ENCODE assay signal across 8 cellular contexts in the genomic region with DNA sequence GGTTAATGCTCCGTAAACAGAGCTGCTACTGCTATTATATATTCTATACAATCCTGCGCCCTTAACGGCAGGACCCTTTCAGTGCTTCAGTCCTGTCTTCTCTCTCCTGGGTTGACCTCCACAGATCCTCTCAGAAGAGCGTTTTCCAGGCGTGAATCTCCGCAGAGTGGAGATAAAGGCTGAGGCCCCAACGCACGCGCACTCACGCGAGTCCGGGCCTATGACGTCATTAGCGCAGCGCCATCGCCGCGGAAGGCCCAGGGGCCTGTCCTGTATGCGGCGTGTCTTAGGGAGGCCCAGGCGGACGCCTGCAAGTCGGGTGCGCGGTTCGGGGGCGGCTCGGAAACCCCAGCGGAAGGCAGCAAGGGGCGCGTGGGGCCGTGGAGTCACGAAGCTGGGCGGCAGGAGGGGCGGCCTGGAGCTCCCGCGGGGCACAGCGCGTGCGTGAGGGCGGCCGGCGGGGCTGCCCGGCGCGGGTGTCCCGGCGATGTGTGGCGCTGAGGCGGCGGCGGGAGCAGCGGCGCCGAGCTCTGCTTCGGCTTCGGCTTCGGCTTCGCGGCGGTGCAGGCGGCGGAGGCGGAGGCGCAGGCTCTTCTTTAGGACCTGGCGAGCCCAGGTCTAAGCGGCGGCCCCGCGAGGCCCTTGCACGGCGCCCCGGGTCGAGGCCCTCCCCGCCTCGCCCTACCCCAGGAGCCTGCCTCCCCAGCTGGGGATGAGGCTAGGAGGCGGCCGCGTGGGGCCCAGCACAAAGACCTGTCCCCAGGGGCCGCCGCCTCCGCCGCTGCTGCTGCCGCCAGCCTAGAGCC. TPM values are rescaled to one million over a fixed set of nuclear protein-coding genes. Genes with fewer than 3 reads are reported as not detected.
DNase-seq lines count a peak whose midpoint lies in the region; ATAC-seq and TF ChIP-seq lines count a peak whose summit lies in the region.

A gene with protein sequence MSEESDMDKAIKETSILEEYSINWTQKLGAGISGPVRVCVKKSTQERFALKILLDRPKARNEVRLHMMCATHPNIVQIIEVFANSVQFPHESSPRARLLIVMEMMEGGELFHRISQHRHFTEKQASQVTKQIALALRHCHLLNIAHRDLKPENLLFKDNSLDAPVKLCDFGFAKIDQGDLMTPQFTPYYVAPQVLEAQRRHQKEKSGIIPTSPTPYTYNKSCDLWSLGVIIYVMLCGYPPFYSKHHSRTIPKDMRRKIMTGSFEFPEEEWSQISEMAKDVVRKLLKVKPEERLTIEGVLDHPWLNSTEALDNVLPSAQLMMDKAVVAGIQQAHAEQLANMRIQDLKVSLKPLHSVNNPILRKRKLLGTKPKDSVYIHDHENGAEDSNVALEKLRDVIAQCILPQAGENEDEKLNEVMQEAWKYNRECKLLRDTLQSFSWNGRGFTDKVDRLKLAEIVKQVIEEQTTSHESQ (plus strand): TSS at position 479 of the 806 bp plus-strand sequence. CDS start 506 bp downstream, outside the sequence.

- peak; percentile 97 for DNase-seq in Daoy (ENCODE audit: low read depth)
- DNase-seq in GM23338 (ENCODE audit: low spot score), result peak; percentile 96
- peak; percentile 93 for DNase-seq in LHCN-M2 (ENCODE audit: low read depth)
- peak; percentile 90 for DNase-seq in RPMI7951 (ENCODE audit: low read depth)
- peak; percentile 95 for DNase-seq in activated T-helper 1 cell treated with anti-CD3 and anti-CD28 coated beads, Interleukin-12 subunit alpha, Interleukin-12 subunit beta, Interleukin-2, Interleukin-4 antibody, amounts not matched to agents 30 ng/mL and 10 ng/mL and 1 ng/mL, durations not matched to agents 14 hours and 24 hours and 36 hours (ENCODE audit: low spot score)
- peak; percentile 94 for DNase-seq in fibroblast of gingiva (ENCODE audit: low read depth)
- peak; percentile 98 for DNase-seq in naive B cell
- DNase-seq in stimulated activated effector memory CD8-positive, alpha-beta T cell treated with anti-CD3 and anti-CD28 coated beads, Interleukin-12 subunit alpha, Interleukin-12 subunit beta, amount 100 ng/mL, for 72 hours (ENCODE audit: low spot score in 2 of 2), result peak; percentile 99 to 100

- H3K4me3 Mint-ChIP-seq in GM23338 (peak within 1 kb of the TSS; percentile 100), naive B cell (peak within 1 kb of the TSS; percentile 94 to 99 (median 98))
- H3K4me3 Mint-ChIP-seq in activated T-helper 1 cell treated with anti-CD3 and anti-CD28 coated beads, Interleukin-12 subunit alpha, Interleukin-12 subunit beta, Interleukin-2, Interleukin-4 antibody, amounts not matched to agents 30 ng/mL and 10 ng/mL and 1 ng/mL, durations not matched to agents 14 hours and 24 hours and 36 hours, result peak within 1 kb of the TSS; percentile 98
- H3K4me3 Mint-ChIP-seq in stimulated activated effector memory CD8-positive, alpha-beta T cell treated with anti-CD3 and anti-CD28 coated beads, Interleukin-12 subunit alpha, Interleukin-12 subunit beta, amount 100 ng/mL, for 72 hours, result peak within 1 kb of the TSS; percentile 81

- peaks cover 30% of the 10 kb centered on the region for H4K20me1 ChIP-seq in GM23338 (replicated peaks; ENCODE audit: insufficient read depth)

- no peak for TF ChIP-seq CTCF in GM23338 (conservative IDR thresholded peaks at IDR 0.05; ENCODE audit: low read depth in 2 of 2)

- H3K27ac ChIP-seq in GM23338 (ENCODE audit: low read depth), result peak within 1 kb of the TSS; percentile 95

- H3K27ac Mint-ChIP-seq in GM23338 (peak within 1 kb of the TSS; percentile 100), naive B cell (peak within 1 kb of the TSS; percentile 99)
- H3K27ac Mint-ChIP-seq in activated T-helper 1 cell treated with anti-CD3 and anti-CD28 coated beads, Interleukin-12 subunit alpha, Interleukin-12 subunit beta, Interleukin-2, Interleukin-4 antibody, amounts not matched to agents 30 ng/mL and 10 ng/mL and 1 ng/mL, durations not matched to agents 14 hours and 24 hours and 36 hours, result peak within 1 kb of the TSS; percentile 99
- peak within 1 kb of the TSS; percentile 98 for H3K27ac Mint-ChIP-seq in stimulated activated effector memory CD8-positive, alpha-beta T cell treated with anti-CD3 and anti-CD28 coated beads, Interleukin-12 subunit alpha, Interleukin-12 subunit beta, amount 100 ng/mL, for 72 hours

- H3K36me3 ChIP-seq in GM23338 (ENCODE audit: insufficient read depth), result peaks cover 10% of the 10 kb centered on the region

- H3K4me1 ChIP-seq in GM23338 (ENCODE audit: insufficient read depth), result peaks cover 20% of the 10 kb centered on the region

- H3K9me2 ChIP-seq in GM23338 (ENCODE audit: insufficient read depth), result no peaks in the 10 kb centered on the region

- H2AFZ ChIP-seq in GM23338, result peak within 1 kb of the TSS; percentile 78; the same call in 1 of the 2 replicates

- H3F3A ChIP-seq in GM23338 (replicated peaks; ENCODE audit: low read depth), result peaks cover 22% of the 10 kb centered on the region

- no peaks in the 10 kb centered on the region for H3K27me3 ChIP-seq in GM23338 (ENCODE audit: insufficient read depth)

- H3K36me3 Mint-ChIP-seq in GM23338 (ENCODE audit: low read depth), result peaks cover 48% of the 10 kb centered on the region
- H3K36me3 Mint-ChIP-seq in activated T-helper 1 cell treated with anti-CD3 and anti-CD28 coated beads, Interleukin-12 subunit alpha, Interleukin-12 subunit beta, Interleukin-2, Interleukin-4 antibody, amounts not matched to agents 30 ng/mL and 10 ng/mL and 1 ng/mL, durations not matched to agents 14 hours and 24 hours and 36 hours (ENCODE audit: low read depth), result peaks cover 43% of the 10 kb centered on the region
- peaks cover 0 to 6% of the 10 kb centered on the region in 2 donors for H3K36me3 Mint-ChIP-seq in naive B cell
- H3K36me3 Mint-ChIP-seq in stimulated activated effector memory CD8-positive, alpha-beta T cell treated with anti-CD3 and anti-CD28 coated beads, Interleukin-12 subunit alpha, Interleukin-12 subunit beta, amount 100 ng/mL, for 72 hours, result peaks cover 62% of the 10 kb centered on the region

- peak within 1 kb of the TSS; percentile 98 for H3K4me2 ChIP-seq in GM23338

- H3K27me3 Mint-ChIP-seq in GM23338 (ENCODE audit: insufficient read depth, low read depth, poor library complexity) (peaks cover 22% of the 10 kb centered on the region), naive B cell (no peaks in the 10 kb centered on the region)
- H3K27me3 Mint-ChIP-seq in activated T-helper 1 cell treated with anti-CD3 and anti-CD28 coated beads, Interleukin-12 subunit alpha, Interleukin-12 subunit beta, Interleukin-2, Interleukin-4 antibody, amounts not matched to agents 30 ng/mL and 10 ng/mL and 1 ng/mL, durations not matched to agents 14 hours and 24 hours and 36 hours (ENCODE audit: insufficient read depth), result no peaks in the 10 kb centered on the region

- H3K79me2 ChIP-seq in GM23338 (replicated peaks; ENCODE audit: insufficient read depth), result peaks cover 75% of the 10 kb centered on the region

- peak; percentile 87 for ATAC-seq in GM23338
- peak; percentile 86 to 87 for ATAC-seq in naive B cell (ENCODE audit: low read depth in 2 of 2)
- peak; percentile 94 for ATAC-seq in stimulated activated effector memory CD8-positive, alpha-beta T cell treated with anti-CD3 and anti-CD28 coated beads, Interleukin-12 subunit alpha, Interleukin-12 subunit beta, amount 100 ng/mL, for 72 hours

- intact Hi-C loops in activated T-helper 1 cell treated with anti-CD3 and anti-CD28 coated beads, Interleukin-12 subunit alpha, Interleukin-12 subunit beta, Interleukin-2, Interleukin-4 antibody, amounts not matched to agents 30 ng/mL and 10 ng/mL and 1 ng/mL, durations not matched to agents 14 hours and 24 hours and 36 hours (cut with micrococcal nuclease), result loop anchor here (1.0 to 5.0 kb wide), 8 partner anchors 151 to 1490 kb away; partner anchors contain the start of genes ACAD10, ATXN2, ERP29 and HECTD4

- H3K9me3 Mint-ChIP-seq in GM23338 (no peaks in the 10 kb centered on the region), naive B cell (no peaks in the 10 kb centered on the region)
- H3K9me3 Mint-ChIP-seq in activated T-helper 1 cell treated with anti-CD3 and anti-CD28 coated beads, Interleukin-12 subunit alpha, Interleukin-12 subunit beta, Interleukin-2, Interleukin-4 antibody, amounts not matched to agents 30 ng/mL and 10 ng/mL and 1 ng/mL, durations not matched to agents 14 hours and 24 hours and 36 hours, result no peaks in the 10 kb centered on the region
- no peaks in the 10 kb centered on the region for H3K9me3 Mint-ChIP-seq in stimulated activated effector memory CD8-positive, alpha-beta T cell treated with anti-CD3 and anti-CD28 coated beads, Interleukin-12 subunit alpha, Interleukin-12 subunit beta, amount 100 ng/mL, for 72 hours

- peak within 1 kb of the TSS; percentile 91 for H3K4me3 ChIP-seq in GM23338

- H3K4me1 Mint-ChIP-seq in GM23338 (peaks cover 22% of the 10 kb centered on the region), naive B cell (peaks cover 32 to 56% (median 34%) of the 10 kb centered on the region in 3 donors)
- peaks cover 49% of the 10 kb centered on the region for H3K4me1 Mint-ChIP-seq in activated T-helper 1 cell treated with anti-CD3 and anti-CD28 coated beads, Interleukin-12 subunit alpha, Interleukin-12 subunit beta, Interleukin-2, Interleukin-4 antibody, amounts not matched to agents 30 ng/mL and 10 ng/mL and 1 ng/mL, durations not matched to agents 14 hours and 24 hours and 36 hours (ENCODE audit: low read depth)
- H3K4me1 Mint-ChIP-seq in stimulated activated effector memory CD8-positive, alpha-beta T cell treated with anti-CD3 and anti-CD28 coated beads, Interleukin-12 subunit alpha, Interleukin-12 subunit beta, amount 100 ng/mL, for 72 hours, result peaks cover 37% of the 10 kb centered on the region

TF ChIP-seq in GM23338, 12 proteins besides CTCF, POLR2A, EP300 and RAD21 (continues in another document):
- TF ChIP-seq, protein P1, sequence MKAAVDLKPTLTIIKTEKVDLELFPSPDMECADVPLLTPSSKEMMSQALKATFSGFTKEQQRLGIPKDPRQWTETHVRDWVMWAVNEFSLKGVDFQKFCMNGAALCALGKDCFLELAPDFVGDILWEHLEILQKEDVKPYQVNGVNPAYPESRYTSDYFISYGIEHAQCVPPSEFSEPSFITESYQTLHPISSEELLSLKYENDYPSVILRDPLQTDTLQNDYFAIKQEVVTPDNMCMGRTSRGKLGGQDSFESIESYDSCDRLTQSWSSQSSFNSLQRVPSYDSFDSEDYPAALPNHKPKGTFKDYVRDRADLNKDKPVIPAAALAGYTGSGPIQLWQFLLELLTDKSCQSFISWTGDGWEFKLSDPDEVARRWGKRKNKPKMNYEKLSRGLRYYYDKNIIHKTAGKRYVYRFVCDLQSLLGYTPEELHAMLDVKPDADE (IDR thresholded peaks at IDR 0.05), result peak; percentile 91

RNA-seq across cellular contexts. Expression of the gene that starts here (rescaled TPM):
- total RNA-seq in Daoy (2014; rRNA removed; shearing (Covaris generic)), result 68.7 and 78.8 TPM in 2 replicates
- 77.0 and 107 TPM in 2 replicates for total RNA-seq in GM23338 (2014; rRNA removed; shearing (Covaris generic))
- polyA plus RNA-seq in GM23338 (2016; fragmentation: Nextera tagmentation; extraction: Ambion mirVana) (39.6 and 41.5 TPM in 2 replicates), naive B cell (ENCODE audit: low read depth in 6 of 6) (10 to 100 TPM; 25.9 to 42.7 (median 29.1) TPM)
- 56.4 and 75.9 TPM in 2 replicates for total RNA-seq in LHCN-M2 (2014; rRNA removed)
- 18.1 TPM for polyA plus RNA-seq in LHCN-M2 (2012)
- 25.2 and 26.8 TPM in 2 replicates for total RNA-seq in RPMI7951 (2014; rRNA removed; shearing (Covaris generic))
- total RNA-seq in activated T-helper 1 cell treated with anti-CD3 and anti-CD28 coated beads, Interleukin-12 subunit alpha, Interleukin-12 subunit beta, Interleukin-2, Interleukin-4 antibody, amounts not matched to agents 30 ng/mL and 10 ng/mL and 1 ng/mL, durations not matched to agents 14 hours and 24 hours and 36 hours, result 82.1 and 86.5 TPM in 2 replicates

Comparison
In these comparisons a context has a peak if more than half of its experiments do, and no peak if none do; other contexts are left out.
1. Peak in every context shown above with its lines: DNase-seq, ATAC-seq, H3K4me3 ChIP-seq and H3K27ac ChIP-seq.